22 cellular contexts compared by ENCODE assay signal in genomic region chr16:287981-288920, GRCh38. TPM values are rescaled to one million over a fixed set of nuclear protein-coding genes. Genes with fewer than 3 reads are reported as not detected.
DNase-seq lines count a peak whose midpoint lies in the region; ATAC-seq, FAIRE-seq and TF ChIP-seq lines count a peak whose summit lies in the region.
"Had no signal": no experiment of that assay in that cellular context is flagged by ENCODE, and none has a peak within 500 bp of the region (broad histone marks: within the 10 kb centered on the region; RNA-seq: fewer than 3 reads in every experiment).

No MANE protein-coding gene starts in this region.

- no TSS peak for BruUV-seq in HepG2 (replicated peaks; lab: Mats Ljungman, UMichigan)

- no peak overlapping the region for H3K4me3 ChIP-seq in HepG2 (replicated peaks in 1 of 3; ENCODE audit: insufficient read depth in 1 of 3, low read depth in 2 of 3, low read length in 3 of 3)
- no peak overlapping the region for H3K4me3 ChIP-seq in right lobe of liver
- H3K4me3 ChIP-seq: A549, GM23338 had no signal

- H3K9me3 ChIP-seq in HepG2 (ENCODE audit: low read length) (no peaks in the 10 kb centered on the region), right lobe of liver (no peaks in the 10 kb centered on the region)
- H3K9me3 ChIP-seq: A549 had no signal

- H3K36me3 ChIP-seq in HepG2 (replicated peaks in 1 of 2; ENCODE audit: control insufficient read depth in 1 of 2, insufficient read depth in 2 of 2, low read length in 2 of 2) (peaks cover 14 to 61% of the 10 kb centered on the region in 2 experiments; a peak in 4 of 5 replicates), right lobe of liver (peaks cover 0 to 4% (median 0%) of the 10 kb centered on the region in 4 donors)

- H3K27ac ChIP-seq in HepG2 (ENCODE audit: extremely low read length, insufficient read depth, low read length) (no peak overlapping the region), right lobe of liver (no peak overlapping the region)
- H3K27ac ChIP-seq: 22Rv1, A549 had no signal

- no peak overlapping the region for H2AFZ ChIP-seq in HepG2 (ENCODE audit: low read length)
- H2AFZ ChIP-seq: GM23338 had no signal

- intact Hi-C loops in HepG2 (cut with micrococcal nuclease; ENCODE audit: unreplicated experiment): loop anchor here (5.0 kb wide), 1 partner anchor 51 kb away; no protein-coding TSS in a partner anchor
- intact Hi-C loops in right lobe of liver (cut with DNase I): no loop called here

- H3K36me3 Mint-ChIP-seq in endothelial cell (ENCODE audit: low read depth, unreplicated experiment): peaks cover 7% of the 10 kb centered on the region

- CTCF ChIA-PET in HepG2 (lab: Yijun Ruan, JAX; ENCODE audit: low intra/inter-chr PET ratio, low total read pairs): no interaction called here

- no peak for TF ChIP-seq RAD21 in HepG2 (CRISPR knock-in tag; IDR thresholded peaks at IDR 0.05)

- H3K27me3 ChIP-seq in HepG2 (ENCODE audit: control insufficient read depth in 1 of 2, insufficient read depth in 2 of 2, low read length in 2 of 2) (peaks cover 2 to 4% of the 10 kb centered on the region in 2 experiments; a peak in 2 of 5 replicates), right lobe of liver (no peaks in the 10 kb centered on the region)

- no peak for TF ChIP-seq EP300 in HepG2 (IDR thresholded peaks at IDR 0.05; ENCODE audit: low read depth in 2 of 2, low read length in 2 of 2)
- no peak for TF ChIP-seq EP300 in HepG2 (CRISPR knock-in tag; IDR thresholded peaks at IDR 0.05; ENCODE audit: borderline replicate concordance)

- in situ Hi-C loops in HepG2 (cut with HindIII; ENCODE audit: extremely low pct_ligation_motif_present, low pct_unique_long_range_greater_than_20kb): no loop called here

- no peaks in the 10 kb centered on the region for H3K79me2 ChIP-seq in HepG2 (ENCODE audit: insufficient read depth, low read length)

- H3K4me1 ChIP-seq in HepG2 (ENCODE audit: insufficient read depth, low read length) (no peaks in the 10 kb centered on the region), right lobe of liver (no peaks in the 10 kb centered on the region)

- H3K4me2 ChIP-seq in HepG2 (ENCODE audit: low read depth, low read length): no peak overlapping the region
- H3K4me2 ChIP-seq: A549, GM23338 had no signal

- H3K4me3 Mint-ChIP-seq in endothelial cell (ENCODE audit: unreplicated experiment): peak overlapping the region; percentile 77
- H3K4me3 Mint-ChIP-seq: CD14-positive monocyte; CD4-positive, alpha-beta memory T cell; GM23338 had no signal

- no peaks in the 10 kb centered on the region for H3K4me1 Mint-ChIP-seq in endothelial cell (ENCODE audit: unreplicated experiment)
- H3K4me1 Mint-ChIP-seq: CD14-positive monocyte; CD4-positive, alpha-beta memory T cell; GM23338 had no signal

- no peak overlapping the region for H3K27ac Mint-ChIP-seq in endothelial cell (ENCODE audit: unreplicated experiment)
- H3K27ac Mint-ChIP-seq: GM23338 had no signal

- H4K20me1 ChIP-seq in HepG2 (ENCODE audit: insufficient read depth, low read length): no peaks in the 10 kb centered on the region

- TF ChIP-seq POLR2A in HepG2 (IDR thresholded peaks at IDR 0.05; ENCODE audit: insufficient read depth in 1 of 2, low read depth in 2 of 2, low read length in 2 of 2) (no peak), right lobe of liver (IDR thresholded peaks at IDR 0.05) (no peak)

- H3K9ac ChIP-seq in HepG2 (ENCODE audit: insufficient read depth, low read depth, low read length): no peak overlapping the region

- DNase-seq in HepG2 (ENCODE audit: low spot score): no peak
- no peak for DNase-seq in right lobe of liver
- no peak for DNase-seq in endothelial cell (ENCODE audit: low spot score)
- no peak for DNase-seq in HT-29 (ENCODE audit: low spot score)
- DNase-seq: AML-193; CD4-positive, alpha-beta memory T cell; DMS79; GDM1; H7; IMR-90; KBM-7 had no signal

- POLR2A ChIA-PET in HepG2 (lab: Yijun Ruan, JAX): no interaction called here

- FAIRE-seq in HepG2 (lab: Jason Lieb, UNC): no peak
- FAIRE-seq: A549, GM12892, GM19239 had no signal

- 97% methylated on average over 20 of the region's 33 CpGs for WGBS in HepG2 (ENCODE audit: low lambda C conversion rate)
- WGBS in right lobe of liver (ENCODE audit: insufficient coverage, low coverage, low lambda C conversion rate, missing lambda C conversion rate): 95% methylated on average over 14 of the region's 33 CpGs

- ATAC-seq in HepG2 (no peak), right lobe of liver (no peak), GM21619 (IDR thresholded peaks at IDR 0.05; ENCODE audit: unreplicated experiment) (no peak)
- ATAC-seq: GM23338, HCT116 had no signal

- H3K9me3 Mint-ChIP-seq in endothelial cell (ENCODE audit: unreplicated experiment): no peaks in the 10 kb centered on the region
- H3K9me3 Mint-ChIP-seq: GM23338 had no signal

- no peak for TF ChIP-seq CTCF in HepG2 (CRISPR knock-in tag; IDR thresholded peaks at IDR 0.05)
- TF ChIP-seq CTCF in right lobe of liver (IDR thresholded peaks at IDR 0.05): no peak
- no peak for TF ChIP-seq CTCF in endothelial cell (IDR thresholded peaks at IDR 0.05; ENCODE audit: unreplicated experiment)

- H3K27me3 Mint-ChIP-seq in endothelial cell (ENCODE audit: unreplicated experiment): peaks cover 2% of the 10 kb centered on the region
- H3K27me3 Mint-ChIP-seq: CD4-positive, alpha-beta memory T cell had no signal

RNA-seq across cellular contexts. Expression of gene PDIA2, which starts 5.3 kb away (rescaled TPM):
- total RNA-seq in HepG2 (2016; rRNA removed; fragmentation: Illumina TruSeq; extraction: Trizol) (0.35 and 0.60 TPM in 2 replicates), right lobe of liver (not detected), endothelial cell (ENCODE audit: unreplicated experiment) (not detected)
- total RNA-seq in HepG2 (2016; cell fraction: cytosol; rRNA removed; fragmentation: Illumina TruSeq; extraction: Trizol; ENCODE audit: low read depth): not detected in 2 replicates
- 0.50 TPM in 1 of 2 replicates, not detected in the other for total RNA-seq in HepG2 (2016; cell fraction: insoluble cytoplasmic fraction; rRNA removed; fragmentation: Illumina TruSeq; extraction: Trizol)
- total RNA-seq in HepG2 (2016; cell fraction: membrane; rRNA removed; fragmentation: Illumina TruSeq; extraction: Trizol): not detected in 2 replicates
- total RNA-seq in HepG2 (2016; cell fraction: nucleus; rRNA removed; fragmentation: Illumina TruSeq; extraction: Trizol): 0.81 and 1.0 TPM in 2 replicates
- polyA plus RNA-seq in HepG2 (2011; rRNA removed): 1.9 and 2.9 TPM in 2 replicates
- 1.2 and 1.4 TPM in 2 replicates for polyA plus RNA-seq in HepG2 (2011; cell fraction: cytosol; rRNA removed)
- 10.2 and 14.0 TPM in 2 replicates for polyA plus RNA-seq in HepG2 (2011; cell fraction: nucleus; rRNA removed)
- 0.63 and 1.1 TPM in 2 replicates for polyA plus RNA-seq in HepG2 (2012)
- polyA plus RNA-seq in HepG2 (2016; cell fraction: cytosol; fragmentation: Illumina TruSeq; extraction: Trizol; ENCODE audit: low read depth): not detected in 2 replicates
- polyA plus RNA-seq in HepG2 (2016; cell fraction: insoluble cytoplasmic fraction; fragmentation: Illumina TruSeq; extraction: Trizol; ENCODE audit: low read depth): not detected in 2 replicates
- polyA plus RNA-seq in HepG2 (2016; cell fraction: membrane; fragmentation: Illumina TruSeq; extraction: Trizol; ENCODE audit: low read depth): not detected in 2 replicates
- polyA plus RNA-seq in HepG2 (2016; cell fraction: nucleus; fragmentation: Illumina TruSeq; extraction: Trizol; ENCODE audit: insufficient read depth, low read depth): 1.8 and 2.1 TPM in 2 replicates
- polyA minus RNA-seq in HepG2 (2011; rRNA and poly(A)+ RNA removed; ENCODE audit: low replicate concordance): 1.3 TPM in 1 of 2 replicates, not detected in the other
- polyA minus RNA-seq in HepG2 (2011; cell fraction: cytosol; rRNA and poly(A)+ RNA removed): not detected in 2 replicates
- 0.99 TPM in 1 of 2 replicates, not detected in the other for polyA minus RNA-seq in HepG2 (2011; cell fraction: nucleus; rRNA and poly(A)+ RNA removed)
- 3.0 and 6.3 TPM in 2 replicates for total RNA-seq in HT-29 (2014; rRNA removed; shearing (Covaris generic))
- total RNA-seq: CD4-positive, alpha-beta memory T cell; IMR-90 had no signal
- polyA plus RNA-seq: BJ; CD14-positive monocyte; CD4-positive, alpha-beta memory T cell had no signal

RNA-seq across cellular contexts. Expression of gene ARHGDIG, which starts 7.9 kb away (rescaled TPM):
- 0.24 TPM in 1 of 2 replicates, not detected in the other for total RNA-seq in HepG2 (2016; rRNA removed; fragmentation: Illumina TruSeq; extraction: Trizol)
- 0.26 and 0.61 TPM in 2 replicates for total RNA-seq in HepG2 (2016; cell fraction: cytosol; rRNA removed; fragmentation: Illumina TruSeq; extraction: Trizol; ENCODE audit: low read depth)
- total RNA-seq in HepG2 (2016; cell fraction: insoluble cytoplasmic fraction; rRNA removed; fragmentation: Illumina TruSeq; extraction: Trizol): 0.11 TPM in 1 of 2 replicates, not detected in the other
- 0.21 and 0.31 TPM in 2 replicates for total RNA-seq in HepG2 (2016; cell fraction: membrane; rRNA removed; fragmentation: Illumina TruSeq; extraction: Trizol)
- total RNA-seq in HepG2 (2016; cell fraction: nucleus; rRNA removed; fragmentation: Illumina TruSeq; extraction: Trizol): not detected in 2 replicates
- 0.48 and 0.63 TPM in 2 replicates for polyA plus RNA-seq in HepG2 (2011; rRNA removed)
- 0.33 and 0.58 TPM in 2 replicates for polyA plus RNA-seq in HepG2 (2011; cell fraction: cytosol; rRNA removed)
- 3.2 and 3.7 TPM in 2 replicates for polyA plus RNA-seq in HepG2 (2011; cell fraction: nucleus; rRNA removed)
- polyA plus RNA-seq in HepG2 (2012): 0.17 and 0.36 TPM in 2 replicates
- 0.16 TPM in 1 of 2 replicates, not detected in the other for polyA plus RNA-seq in HepG2 (2016; cell fraction: cytosol; fragmentation: Illumina TruSeq; extraction: Trizol; ENCODE audit: low read depth)
- not detected in 2 replicates for polyA plus RNA-seq in HepG2 (2016; cell fraction: insoluble cytoplasmic fraction; fragmentation: Illumina TruSeq; extraction: Trizol; ENCODE audit: low read depth)
- polyA plus RNA-seq in HepG2 (2016; cell fraction: membrane; fragmentation: Illumina TruSeq; extraction: Trizol; ENCODE audit: low read depth): not detected in 2 replicates
- not detected in 2 replicates for polyA plus RNA-seq in HepG2 (2016; cell fraction: nucleus; fragmentation: Illumina TruSeq; extraction: Trizol; ENCODE audit: insufficient read depth, low read depth)
- not detected in 2 replicates for polyA minus RNA-seq in HepG2 (2011; rRNA and poly(A)+ RNA removed; ENCODE audit: low replicate concordance)
- polyA minus RNA-seq in HepG2 (2011; cell fraction: cytosol; rRNA and poly(A)+ RNA removed): not detected in 2 replicates
- 0.50 TPM in 1 of 2 replicates, not detected in the other for polyA minus RNA-seq in HepG2 (2011; cell fraction: nucleus; rRNA and poly(A)+ RNA removed)
- not detected for total RNA-seq in right lobe of liver
- not detected for total RNA-seq in endothelial cell (ENCODE audit: unreplicated experiment)
- 33.1 and 52.0 TPM in 2 replicates for total RNA-seq in HT-29 (2014; rRNA removed; shearing (Covaris generic))
- total RNA-seq: Daoy, HT1080 had no signal
- polyA plus RNA-seq: CD14-positive monocyte; CD4-positive, alpha-beta memory T cell had no signal

RNA-seq across cellular contexts. Expression of gene RGS11, which starts 12.5 kb away (rescaled TPM):
- not detected in 2 replicates for total RNA-seq in HepG2 (2016; rRNA removed; fragmentation: Illumina TruSeq; extraction: Trizol)
- not detected in 2 replicates for total RNA-seq in HepG2 (2016; cell fraction: cytosol; rRNA removed; fragmentation: Illumina TruSeq; extraction: Trizol; ENCODE audit: low read depth)
- not detected in 2 replicates for total RNA-seq in HepG2 (2016; cell fraction: insoluble cytoplasmic fraction; rRNA removed; fragmentation: Illumina TruSeq; extraction: Trizol)
- not detected in 2 replicates for total RNA-seq in HepG2 (2016; cell fraction: membrane; rRNA removed; fragmentation: Illumina TruSeq; extraction: Trizol)
- total RNA-seq in HepG2 (2016; cell fraction: nucleus; rRNA removed; fragmentation: Illumina TruSeq; extraction: Trizol): not detected in 2 replicates
- 0.11 and 0.24 TPM in 2 replicates for polyA plus RNA-seq in HepG2 (2011; rRNA removed)
- 0.03 TPM in 2 replicates for polyA plus RNA-seq in HepG2 (2011; cell fraction: cytosol; rRNA removed)
- polyA plus RNA-seq in HepG2 (2011; cell fraction: nucleus; rRNA removed): 3.2 and 3.4 TPM in 2 replicates
- polyA plus RNA-seq in HepG2 (2012): 0.09 TPM in 2 replicates
- not detected in 2 replicates for polyA plus RNA-seq in HepG2 (2016; cell fraction: cytosol; fragmentation: Illumina TruSeq; extraction: Trizol; ENCODE audit: low read depth)
- polyA plus RNA-seq in HepG2 (2016; cell fraction: insoluble cytoplasmic fraction; fragmentation: Illumina TruSeq; extraction: Trizol; ENCODE audit: low read depth): not detected in 2 replicates
- polyA plus RNA-seq in HepG2 (2016; cell fraction: membrane; fragmentation: Illumina TruSeq; extraction: Trizol; ENCODE audit: low read depth): not detected in 2 replicates
- polyA plus RNA-seq in HepG2 (2016; cell fraction: nucleus; fragmentation: Illumina TruSeq; extraction: Trizol; ENCODE audit: insufficient read depth, low read depth): not detected in 2 replicates
- polyA minus RNA-seq in HepG2 (2011; rRNA and poly(A)+ RNA removed; ENCODE audit: low replicate concordance): not detected in 2 replicates
- not detected in 2 replicates for polyA minus RNA-seq in HepG2 (2011; cell fraction: cytosol; rRNA and poly(A)+ RNA removed)
- 0.25 and 0.26 TPM in 2 replicates for polyA minus RNA-seq in HepG2 (2011; cell fraction: nucleus; rRNA and poly(A)+ RNA removed)
- total RNA-seq in right lobe of liver: 1 to 10 TPM in 1 of 6 experiments, under 1 TPM in 5; 0.37 to 1.3 (median 0.80) TPM
- total RNA-seq in endothelial cell (ENCODE audit: unreplicated experiment): not detected
- total RNA-seq in HT-29 (2014; rRNA removed; shearing (Covaris generic)): 0.41 and 0.55 TPM in 2 replicates
- total RNA-seq: HT1080 had no signal
- polyA plus RNA-seq: CD14-positive monocyte; CD4-positive, alpha-beta memory T cell had no signal

RNA-seq across cellular contexts. Expression of gene FAM234A, which starts 53.6 kb away (rescaled TPM):
- total RNA-seq in HepG2 (2016; rRNA removed; fragmentation: Illumina TruSeq; extraction: Trizol) (15.5 and 29.2 TPM in 2 replicates), right lobe of liver (10 to 100 TPM; 31.7 to 64.8 (median 41.9) TPM), endothelial cell (ENCODE audit: unreplicated experiment) (72.3 TPM)
- total RNA-seq in HepG2 (2016; cell fraction: cytosol; rRNA removed; fragmentation: Illumina TruSeq; extraction: Trizol; ENCODE audit: low read depth): 11.6 and 13.4 TPM in 2 replicates
- 15.3 and 31.7 TPM in 2 replicates for total RNA-seq in HepG2 (2016; cell fraction: insoluble cytoplasmic fraction; rRNA removed; fragmentation: Illumina TruSeq; extraction: Trizol)
- total RNA-seq in HepG2 (2016; cell fraction: membrane; rRNA removed; fragmentation: Illumina TruSeq; extraction: Trizol): 31.9 and 37.8 TPM in 2 replicates
- total RNA-seq in HepG2 (2016; cell fraction: nucleus; rRNA removed; fragmentation: Illumina TruSeq; extraction: Trizol): 27.3 and 30.0 TPM in 2 replicates
- 34.4 and 40.2 TPM in 2 replicates for polyA plus RNA-seq in HepG2 (2011; rRNA removed)
- polyA plus RNA-seq in HepG2 (2011; cell fraction: cytosol; rRNA removed): 26.3 and 36.7 TPM in 2 replicates
- polyA plus RNA-seq in HepG2 (2011; cell fraction: nucleus; rRNA removed): 59.9 and 63.5 TPM in 2 replicates
- 41.7 and 43.9 TPM in 2 replicates for polyA plus RNA-seq in HepG2 (2012)
- 14.9 and 22.9 TPM in 2 replicates for polyA plus RNA-seq in HepG2 (2016; cell fraction: cytosol; fragmentation: Illumina TruSeq; extraction: Trizol; ENCODE audit: low read depth)
- 19.9 and 25.2 TPM in 2 replicates for polyA plus RNA-seq in HepG2 (2016; cell fraction: insoluble cytoplasmic fraction; fragmentation: Illumina TruSeq; extraction: Trizol; ENCODE audit: low read depth)
- polyA plus RNA-seq in HepG2 (2016; cell fraction: membrane; fragmentation: Illumina TruSeq; extraction: Trizol; ENCODE audit: low read depth): 32.6 and 36.0 TPM in 2 replicates
- 60.5 and 64.6 TPM in 2 replicates for polyA plus RNA-seq in HepG2 (2016; cell fraction: nucleus; fragmentation: Illumina TruSeq; extraction: Trizol; ENCODE audit: insufficient read depth, low read depth)
- 12.9 and 44.2 TPM in 2 replicates for polyA minus RNA-seq in HepG2 (2011; rRNA and poly(A)+ RNA removed; ENCODE audit: low replicate concordance)
- 18.8 and 24.3 TPM in 2 replicates for polyA minus RNA-seq in HepG2 (2011; cell fraction: cytosol; rRNA and poly(A)+ RNA removed)
- 14.2 and 16.0 TPM in 2 replicates for polyA minus RNA-seq in HepG2 (2011; cell fraction: nucleus; rRNA and poly(A)+ RNA removed)
- 36.5 and 44.0 TPM in 2 replicates for total RNA-seq in HT-29 (2014; rRNA removed; shearing (Covaris generic))

RNA-seq across cellular contexts. Expression of gene LUC7L, which starts 59.0 kb away (rescaled TPM):
- total RNA-seq in HepG2 (2016; rRNA removed; fragmentation: Illumina TruSeq; extraction: Trizol) (37.3 and 56.9 TPM in 2 replicates), right lobe of liver (10 to 100 TPM; 18.9 to 30.2 (median 20.4) TPM), endothelial cell (ENCODE audit: unreplicated experiment) (92.2 TPM)
- 25.5 and 29.1 TPM in 2 replicates for total RNA-seq in HepG2 (2016; cell fraction: cytosol; rRNA removed; fragmentation: Illumina TruSeq; extraction: Trizol; ENCODE audit: low read depth)
- 43.9 and 57.2 TPM in 2 replicates for total RNA-seq in HepG2 (2016; cell fraction: insoluble cytoplasmic fraction; rRNA removed; fragmentation: Illumina TruSeq; extraction: Trizol)
- 16.2 and 21.8 TPM in 2 replicates for total RNA-seq in HepG2 (2016; cell fraction: membrane; rRNA removed; fragmentation: Illumina TruSeq; extraction: Trizol)
- total RNA-seq in HepG2 (2016; cell fraction: nucleus; rRNA removed; fragmentation: Illumina TruSeq; extraction: Trizol): 54.3 and 62.8 TPM in 2 replicates
- 48.7 and 49.0 TPM in 2 replicates for polyA plus RNA-seq in HepG2 (2011; rRNA removed)
- 15.2 and 20.9 TPM in 2 replicates for polyA plus RNA-seq in HepG2 (2011; cell fraction: cytosol; rRNA removed)
- 310 and 328 TPM in 2 replicates for polyA plus RNA-seq in HepG2 (2011; cell fraction: nucleus; rRNA removed)
- 47.0 and 48.8 TPM in 2 replicates for polyA plus RNA-seq in HepG2 (2012)
- polyA plus RNA-seq in HepG2 (2016; cell fraction: cytosol; fragmentation: Illumina TruSeq; extraction: Trizol; ENCODE audit: low read depth): 11.6 and 12.4 TPM in 2 replicates
- polyA plus RNA-seq in HepG2 (2016; cell fraction: insoluble cytoplasmic fraction; fragmentation: Illumina TruSeq; extraction: Trizol; ENCODE audit: low read depth): 45.6 and 50.0 TPM in 2 replicates
- polyA plus RNA-seq in HepG2 (2016; cell fraction: membrane; fragmentation: Illumina TruSeq; extraction: Trizol; ENCODE audit: low read depth): 10.2 and 11.6 TPM in 2 replicates
- 113 and 119 TPM in 2 replicates for polyA plus RNA-seq in HepG2 (2016; cell fraction: nucleus; fragmentation: Illumina TruSeq; extraction: Trizol; ENCODE audit: insufficient read depth, low read depth)
- polyA minus RNA-seq in HepG2 (2011; rRNA and poly(A)+ RNA removed; ENCODE audit: low replicate concordance): 17.1 and 19.6 TPM in 2 replicates
- polyA minus RNA-seq in HepG2 (2011; cell fraction: cytosol; rRNA and poly(A)+ RNA removed): 6.7 and 10.6 TPM in 2 replicates
- 142 and 151 TPM in 2 replicates for polyA minus RNA-seq in HepG2 (2011; cell fraction: nucleus; rRNA and poly(A)+ RNA removed)
- 46.2 and 48.6 TPM in 2 replicates for total RNA-seq in HT-29 (2014; rRNA removed; shearing (Covaris generic))

Comparison
In these comparisons a context has a peak if more than half of its experiments do, and no peak if none do; other contexts are left out.
1. RNA of gene ARHGDIG, which starts 7.9 kb away (total RNA-seq): 33.1 to 52.0 TPM in HT-29; 0.11 to 0.61 TPM in HepG2, not detected in right lobe of liver and not detected in endothelial cell (single experiment); every median in the first group is over 10 times any median in the second.